ENCODE assay signal across 13 cellular contexts in the genomic region with DNA sequence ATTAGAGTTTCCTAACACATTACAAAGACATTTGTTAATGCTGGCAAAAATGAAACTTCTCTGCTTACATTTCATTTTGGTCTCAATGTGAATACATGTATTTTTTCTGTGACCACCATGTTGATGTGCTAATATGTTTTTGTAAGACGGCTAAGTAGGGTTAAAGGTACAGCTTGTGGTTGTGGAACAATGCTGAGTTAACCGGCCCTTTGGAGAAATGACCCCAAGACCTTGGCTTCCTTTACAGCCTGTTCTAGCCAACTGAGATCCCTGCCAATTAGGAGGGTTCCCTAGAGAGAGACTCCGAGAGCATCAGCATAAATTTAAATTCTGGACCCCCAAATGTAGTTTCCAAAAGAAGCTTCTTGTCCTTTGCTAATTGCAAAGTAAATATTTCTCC. TPM values are rescaled to one million over a fixed set of nuclear protein-coding genes. Genes with fewer than 3 reads are reported as not detected.
"Had no signal": no experiment of that assay in that cellular context is flagged by ENCODE, and none has a peak within 500 bp of the region (broad histone marks: within the 10 kb centered on the region; RNA-seq: fewer than 3 reads in every experiment).

No MANE protein-coding gene starts in this region.

- H3K36me3 ChIP-seq: breast epithelium, tibial artery, uterus had no signal

- ATAC-seq: activated CD4-positive, alpha-beta T cell treated with anti-CD3 and anti-CD28 coated beads for 36 hours; activated CD8-positive, alpha-beta T cell treated with anti-CD3 and anti-CD28 coated beads, Interleukin-2, amount 10 ng/mL, durations not matched to agents 7 days and 5 days; left colon; natural killer cell had no signal

- H3K4me3 ChIP-seq: breast epithelium, psoas muscle, tibial artery, uterus had no signal

- H3K4me1 ChIP-seq: breast epithelium, tibial artery, uterus had no signal

- H3K9me3 ChIP-seq: breast epithelium, psoas muscle, tibial artery, uterus had no signal

- DNase-seq: activated CD4-positive, alpha-beta T cell treated with anti-CD3 and anti-CD28 coated beads for 36 hours; activated CD8-positive, alpha-beta memory T cell treated with anti-CD3 and anti-CD28 coated beads, Interleukin-2, amount 50 U/mL, for 48 hours; activated CD8-positive, alpha-beta T cell treated with anti-CD3 and anti-CD28 coated beads, Interleukin-2, amount 10 ng/mL, durations not matched to agents 7 days and 5 days; activated naive CD4-positive, alpha-beta T cell; left colon; mammary epithelial cell; natural killer cell; psoas muscle; tibial artery; uterus had no signal

- H3K27ac ChIP-seq: breast epithelium, psoas muscle, tibial artery, uterus, VCaP had no signal

- H3K27me3 ChIP-seq: breast epithelium, tibial artery, uterus had no signal

RNA-seq across cellular contexts. Expression of a gene that starts 44.3 kb away (rescaled TPM):
- total RNA-seq: activated CD4-positive, alpha-beta T cell treated with anti-CD3 and anti-CD28 coated beads for 36 hours; activated CD8-positive, alpha-beta T cell treated with anti-CD3 and anti-CD28 coated beads, Interleukin-2, amount 10 ng/mL, durations not matched to agents 7 days and 5 days; mammary epithelial cell; natural killer cell; SK-MEL-5 had no signal
- polyA plus RNA-seq: mammary epithelial cell had no signal
